ENCODE assay signal across 19 cellular contexts in genomic region chr2:59926706-59927105, GRCh38.
"Had no signal": no experiment of that assay in that cellular context is flagged by ENCODE, and none has a peak within 500 bp of the region (broad histone marks: within the 10 kb centered on the region; RNA-seq: fewer than 3 reads in every experiment).

No MANE protein-coding gene starts in this region.

- ATAC-seq: HepG2, Right ventricle myocardium inferior had no signal

- H3K9ac ChIP-seq: KMS-11 had no signal

- DNase-seq: IMR-90, Kasumi-1, MM.1S, NCI-H1092 treated with DMSO at 0.1 percent for 48 hours, NCI-H1436, NCI-H187, NCI-H2029, NCI-H2081 treated with DMSO at 0.1 percent for 48 hours, NCI-H2227 treated with DMSO at 0.1 percent for 48 hours, NCI-H526, OCI-M1, PC-9, Peyer's patch, SHP77 treated with DMSO at 0.1 percent for 48 hours had no signal

- H3K4me2 ChIP-seq: KMS-11, PC-9 had no signal

- H2AFZ ChIP-seq: PC-9 had no signal

- H3K27me3 ChIP-seq: Peyer's patch, SJSA1 had no signal

- H3K27ac ChIP-seq: KMS-11, PC-9, Peyer's patch, SJSA1, SK-N-MC had no signal

- H3K9me3 ChIP-seq: Peyer's patch, SJSA1 had no signal

- H3K4me1 ChIP-seq: Peyer's patch, SJSA1 had no signal
